Comparison of ENCODE assay signal across 26 cellular contexts in genomic region chr3:43307226-43307625, GRCh38. TPM values are rescaled to one million over a fixed set of nuclear protein-coding genes. Genes with fewer than 3 reads are reported as not detected.
A peak's percentile ranks its signal among the peaks of the same experiment; 100 is the strongest.
DNase-seq lines count a peak whose midpoint lies in the region; ATAC-seq, FAIRE-seq and TF ChIP-seq lines count a peak whose summit lies in the region.
"Had no signal": no experiment of that assay in that cellular context is flagged by ENCODE, and none has a peak within 500 bp of the region (broad histone marks: within the 10 kb centered on the region; RNA-seq: fewer than 3 reads in every experiment).

No MANE protein-coding gene starts in this region.

- H3K27ac Mint-ChIP-seq in activated T-cell treated with anti-CD3 and anti-CD28 coated beads, Interleukin-2, amount 50 U/mL, for 24 hours = peak overlapping the region; percentile 58
- peak overlapping the region in 2 of 3 donors; percentile 25 to 94 for H3K27ac Mint-ChIP-seq in IgD-negative memory B cell
- peak overlapping the region; percentile 52 to 53 for H3K27ac Mint-ChIP-seq in natural killer cell treated with Interleukin-12 subunit alpha and Interleukin-12 subunit beta and Interleukin-15 and Interleukin-18, amount 100 ng/mL, for 72 hours
- H3K27ac Mint-ChIP-seq: dendritic cell treated with granulocyte-macrophage colony-stimulating factor and Interleukin-4, amounts not matched to agents 40 ng/mL and 50 ng/mL, for 4 days had no signal

- no peak for TF ChIP-seq POLR2A in K562 (conservative IDR thresholded peaks at IDR 0.05)
- TF ChIP-seq POLR2A in tibial nerve (IDR thresholded peaks at IDR 0.05) = no peak

- H3K36me3 ChIP-seq in K562 (ENCODE audit: control insufficient read depth, insufficient read depth, low read length) = peaks cover 19% of the 10 kb centered on the region; the same call in 2 of the 3 replicates
- peaks cover 0 to 39% (median 0%) of the 10 kb centered on the region in 3 donors for H3K36me3 ChIP-seq in tibial nerve
- peaks cover 0 to 3% of the 10 kb centered on the region in 2 donors for H3K36me3 ChIP-seq in aorta (ENCODE audit: control insufficient read depth in 1 of 2, insufficient read depth in 2 of 2, low read length in 1 of 2)

- H3K4me2 ChIP-seq in K562 (ENCODE audit: insufficient read depth, low read length) = no peak overlapping the region
- H3K4me2 ChIP-seq: A549 had no signal

- H3K9ac ChIP-seq in K562 (ENCODE audit: insufficient read depth in 1 of 2, low read depth in 2 of 2, low read length in 2 of 2) = no peak overlapping the region

- TF ChIP-seq EP300 in K562 (IDR thresholded peaks at IDR 0.05; ENCODE audit: low read length) (no peak), tibial nerve (IDR thresholded peaks at IDR 0.05) (no peak)

- peaks cover 85% of the 10 kb centered on the region for H3K36me3 Mint-ChIP-seq in activated T-cell treated with anti-CD3 and anti-CD28 coated beads, Interleukin-2, amount 50 U/mL, for 24 hours (ENCODE audit: low read depth)
- H3K36me3 Mint-ChIP-seq in activated T-cell treated with anti-CD3 and anti-CD28 coated beads, Interleukin-2, amount 50 U/mL, for 4 hours (ENCODE audit: insufficient read depth) = peaks cover 44% of the 10 kb centered on the region
- peaks cover 20% of the 10 kb centered on the region for H3K36me3 Mint-ChIP-seq in IgD-negative memory B cell
- peaks cover 52% of the 10 kb centered on the region for H3K36me3 Mint-ChIP-seq in natural killer cell treated with Interleukin-12 subunit alpha and Interleukin-12 subunit beta and Interleukin-15 and Interleukin-18, amount 100 ng/mL, for 72 hours

- H3K27me3 Mint-ChIP-seq in activated T-cell treated with anti-CD3 and anti-CD28 coated beads, Interleukin-2, amount 50 U/mL, for 24 hours = no peaks in the 10 kb centered on the region
- no peaks in the 10 kb centered on the region for H3K27me3 Mint-ChIP-seq in activated T-cell treated with anti-CD3 and anti-CD28 coated beads, Interleukin-2, amount 50 U/mL, for 4 hours (ENCODE audit: low read depth)
- H3K27me3 Mint-ChIP-seq in IgD-negative memory B cell = no peaks in the 10 kb centered on the region
- H3K27me3 Mint-ChIP-seq in natural killer cell treated with Interleukin-12 subunit alpha and Interleukin-12 subunit beta and Interleukin-15 and Interleukin-18, amount 100 ng/mL, for 72 hours = no peaks in the 10 kb centered on the region
- H3K27me3 Mint-ChIP-seq: dendritic cell treated with granulocyte-macrophage colony-stimulating factor and Interleukin-4, amounts not matched to agents 40 ng/mL and 50 ng/mL, for 4 days had no signal

- H3K4me3 ChIP-seq in K562 (no peak overlapping the region), tibial nerve (no peak overlapping the region), aorta (ENCODE audit: low read length in 2 of 2) (no peak overlapping the region)
- H3K4me3 ChIP-seq: A549, spleen had no signal

- no peaks in the 10 kb centered on the region for H4K20me1 ChIP-seq in K562 (replicated peaks; ENCODE audit: control insufficient read depth, insufficient read depth, low read length)

- BruUV-seq in K562 (replicated peaks; lab: Mats Ljungman, UMichigan) = no TSS peak

- H3K4me1 ChIP-seq in K562 (replicated peaks in 1 of 2; ENCODE audit: control insufficient read depth in 2 of 2, insufficient read depth in 2 of 2, low read length in 2 of 2) (no peaks in the 10 kb centered on the region), tibial nerve (peaks cover 0 to 4% (median 0%) of the 10 kb centered on the region in 4 donors), aorta (ENCODE audit: control insufficient read depth in 1 of 2, insufficient read depth in 2 of 2, low read length in 2 of 2) (no peaks in the 10 kb centered on the region)
- H3K4me1 ChIP-seq: A549 had no signal

- H3K9me3 ChIP-seq in K562 (replicated peaks; ENCODE audit: control insufficient read depth, insufficient read depth, low read depth, low read length) = no peaks in the 10 kb centered on the region
- peaks cover 0 to 8% (median 0%) of the 10 kb centered on the region in 4 donors for H3K9me3 ChIP-seq in tibial nerve
- no peaks in the 10 kb centered on the region for H3K9me3 ChIP-seq in aorta (ENCODE audit: control insufficient read depth, low read length)
- H3K9me3 ChIP-seq: A549, spleen had no signal

- in situ Hi-C loops in K562 (cut with MboI) = no loop called here

- peaks cover 84% of the 10 kb centered on the region for H3K4me1 Mint-ChIP-seq in activated T-cell treated with anti-CD3 and anti-CD28 coated beads, Interleukin-2, amount 50 U/mL, for 24 hours (ENCODE audit: low read depth)
- peaks cover 85% of the 10 kb centered on the region for H3K4me1 Mint-ChIP-seq in activated T-cell treated with anti-CD3 and anti-CD28 coated beads, Interleukin-2, amount 50 U/mL, for 4 hours (ENCODE audit: low read depth)
- peaks cover 26 to 42% (median 37%) of the 10 kb centered on the region in 3 donors for H3K4me1 Mint-ChIP-seq in IgD-negative memory B cell
- H3K4me1 Mint-ChIP-seq in natural killer cell treated with Interleukin-12 subunit alpha and Interleukin-12 subunit beta and Interleukin-15 and Interleukin-18, amount 100 ng/mL, for 72 hours (ENCODE audit: low read depth in 2 of 2) = peaks cover 61 to 72% of the 10 kb centered on the region in 2 donors

- H3K79me2 ChIP-seq in K562 (ENCODE audit: control insufficient read depth, insufficient read depth, low read length) = no peaks in the 10 kb centered on the region

- FAIRE-seq in K562 (lab: Jason Lieb, UNC) = peak; percentile 6
- FAIRE-seq: A549, GM12891, GM19239 had no signal

- TF ChIP-seq CTCF in K562 (IDR thresholded peaks at IDR 0.05 in 2 of 3, conservative IDR thresholded peaks at IDR 0.05 in 1 of 3; ENCODE audit: insufficient read depth in 2 of 3, low read depth in 1 of 3, low read length in 3 of 3) (no peak), tibial nerve (IDR thresholded peaks at IDR 0.05) (no peak)

- WGBS in K562 (ENCODE audit: insufficient coverage, low coverage, missing lambda C conversion rate) = 58% methylated on average over 3 of the region's 3 CpGs
- WGBS in tibial nerve, 2 donors = 94 to 97% methylated on average over 3 of the region's 3 CpGs
- 98 to 99% methylated on average over 3 of the region's 3 CpGs for WGBS in aorta, 2 donors

- no peak overlapping the region for H2AFZ ChIP-seq in K562 (ENCODE audit: low read depth, low read length)

- H3K9me3 Mint-ChIP-seq in activated T-cell treated with anti-CD3 and anti-CD28 coated beads, Interleukin-2, amount 50 U/mL, for 24 hours = no peaks in the 10 kb centered on the region
- H3K9me3 Mint-ChIP-seq in activated T-cell treated with anti-CD3 and anti-CD28 coated beads, Interleukin-2, amount 50 U/mL, for 4 hours = no peaks in the 10 kb centered on the region
- no peaks in the 10 kb centered on the region for H3K9me3 Mint-ChIP-seq in IgD-negative memory B cell
- H3K9me3 Mint-ChIP-seq in natural killer cell treated with Interleukin-12 subunit alpha and Interleukin-12 subunit beta and Interleukin-15 and Interleukin-18, amount 100 ng/mL, for 72 hours = no peaks in the 10 kb centered on the region
- H3K9me3 Mint-ChIP-seq: dendritic cell treated with granulocyte-macrophage colony-stimulating factor and Interleukin-4, amounts not matched to agents 40 ng/mL and 50 ng/mL, for 4 days had no signal

- TF ChIP-seq RAD21 in K562 (CRISPR knock-in tag; conservative IDR thresholded peaks at IDR 0.05 in 1 of 2, IDR thresholded peaks at IDR 0.05 in 1 of 2) = no peak

- DNase-seq in activated T-cell treated with anti-CD3 and anti-CD28 coated beads, Interleukin-2, amount 50 U/mL, for 24 hours = no peak
- no peak for DNase-seq in activated T-cell treated with anti-CD3 and anti-CD28 coated beads, Interleukin-2, amount 50 U/mL, for 4 hours
- DNase-seq in K562 (ENCODE audit: extremely low read depth in 1 of 4, low spot score in 3 of 4) = no peak
- DNase-seq in natural killer cell treated with Interleukin-12 subunit alpha and Interleukin-12 subunit beta and Interleukin-15 and Interleukin-18, amount 100 ng/mL, for 72 hours (ENCODE audit: low spot score) = no peak
- no peak for DNase-seq in tibial nerve (ENCODE audit: low spot score in 2 of 2)
- no peak for DNase-seq in aorta
- DNase-seq in NCI-H146 treated with DMSO at 0.1 percent for 48 hours (lab: John Stamatoyannopoulos, UW; ENCODE audit: unreplicated experiment) = no peak
- DNase-seq: activated CD4-positive, alpha-beta T cell treated with anti-CD3 and anti-CD28 coated beads, Interleukin-2, amount 50 U/mL, for 4 hours; activated T-cell treated with anti-CD3 and anti-CD28 coated beads, Interleukin-2, amount 50 U/mL, for 1 hour; C1 segment of cervical spinal cord; DMS53; foreskin fibroblast; NCI-H1694 treated with DMSO at 0.1 percent for 48 hours; NCI-H774; OCI-M1; retina; SHP77; spleen; stimulated activated CD4-positive, alpha-beta T cell treated with anti-CD3 and anti-CD28 coated beads, Interleukin-4, amount 100 ng/mL, for 4 hours; substantia nigra had no signal

- H3K4me3 Mint-ChIP-seq in activated T-cell treated with anti-CD3 and anti-CD28 coated beads, Interleukin-2, amount 50 U/mL, for 24 hours = no peak overlapping the region
- H3K4me3 Mint-ChIP-seq in activated T-cell treated with anti-CD3 and anti-CD28 coated beads, Interleukin-2, amount 50 U/mL, for 4 hours = no peak overlapping the region
- peak overlapping the region in 2 of 4 donors; percentile 30 to 47 for H3K4me3 Mint-ChIP-seq in IgD-negative memory B cell
- peak overlapping the region; percentile 40 for H3K4me3 Mint-ChIP-seq in natural killer cell treated with Interleukin-12 subunit alpha and Interleukin-12 subunit beta and Interleukin-15 and Interleukin-18, amount 100 ng/mL, for 72 hours
- H3K4me3 Mint-ChIP-seq: dendritic cell treated with granulocyte-macrophage colony-stimulating factor and Interleukin-4, amounts not matched to agents 40 ng/mL and 50 ng/mL, for 4 days had no signal

- POLR2A ChIA-PET in K562 (lab: Yijun Ruan, JAX) = interaction anchor here (1.4 kb wide), 1 partner anchor 11 kb away, joined by 3 read pairs; no protein-coding TSS in a partner anchor

- H3K27ac ChIP-seq in K562 (ENCODE audit: extremely low read depth, low read depth, low read length) (no peak overlapping the region), tibial nerve (no peak overlapping the region), aorta (ENCODE audit: low read depth in 1 of 2, low read length in 2 of 2) (no peak overlapping the region)
- H3K27ac ChIP-seq: A549, HL-60 had no signal

- no peak for ATAC-seq in activated T-cell treated with anti-CD3 and anti-CD28 coated beads, Interleukin-2, amount 50 U/mL, for 4 hours
- ATAC-seq in K562 = no peak
- no peak for ATAC-seq in natural killer cell treated with Interleukin-12 subunit alpha and Interleukin-12 subunit beta and Interleukin-15 and Interleukin-18, amount 100 ng/mL, for 72 hours
- no peak for ATAC-seq in aorta (ENCODE audit: low FRiP score)
- ATAC-seq: A549 had no signal

- H3K9me1 ChIP-seq in K562 (ENCODE audit: control insufficient read depth, insufficient read depth, low read length) = no peaks in the 10 kb centered on the region

- H3K27me3 ChIP-seq in K562 (ENCODE audit: control insufficient read depth in 2 of 2, insufficient read depth in 2 of 2, low read length in 2 of 2) (no peaks in the 10 kb centered on the region), tibial nerve (no peaks in the 10 kb centered on the region), aorta (ENCODE audit: control insufficient read depth in 1 of 2, insufficient read depth in 2 of 2, low read length in 1 of 2) (no peaks in the 10 kb centered on the region)
- H3K27me3 ChIP-seq: spleen had no signal

- CTCF ChIA-PET in K562 (lab: Yijun Ruan, JAX; ENCODE audit: low intra/inter-chr PET ratio) = no interaction called here

- intact Hi-C loops in K562 (cut with micrococcal nuclease) = no loop called here
- intact Hi-C loops in aorta (cut with DNase I) = no loop called here

RNA-seq across cellular contexts. Expression of gene SNRK, which starts 20.9 kb away (rescaled TPM):
- total RNA-seq in activated T-cell treated with anti-CD3 and anti-CD28 coated beads, Interleukin-2, amount 50 U/mL, for 4 hours = 10 to 100 TPM; 19.6 to 21.3 (median 19.6) TPM
- polyA plus RNA-seq in IgD-negative memory B cell (24.8 TPM), K562 (2011; rRNA removed) (6.7 and 7.3 TPM in 2 replicates), K562 (2014; fragmentation: Illumina TruSeq; extraction: Trizol) (6.8 and 7.1 TPM in 2 replicates), K562 (2014; fragmentation: Nextera tagmentation; extraction: Ambion mirVana) (1 to 10 TPM; 1.7 to 2.0 TPM), K562 (2014; rRNA removed) (4.2 TPM in 2 replicates), aorta (10 to 100 TPM in 1 of 2 donors, 1 to 10 TPM in 1; 7.8 to 10.5 TPM)
- total RNA-seq in K562 (2011; cell fraction: chromatin; rRNA removed; ENCODE audit: low replicate concordance) = 20.1 and 34.8 TPM in 2 replicates
- total RNA-seq in K562 (2011; cell fraction: nucleolus; rRNA removed) = 8.0 and 9.3 TPM in 2 replicates
- 13.2 and 26.1 TPM in 2 replicates for total RNA-seq in K562 (2011; cell fraction: nucleoplasm; rRNA removed)
- total RNA-seq in K562 (2014; rRNA removed) (8.9 and 9.7 TPM in 2 replicates), K562 (2014; rRNA removed; fragmentation: Illumina TruSeq; extraction: Trizol) (10.8 and 12.6 TPM in 2 replicates), K562 (2015; rRNA removed; fragmentation: Illumina TruSeq; extraction: Trizol) (10.4 and 12.3 TPM in 2 replicates), K562 (2021) (8.2 and 11.5 TPM in 2 replicates), tibial nerve (10 to 100 TPM; 59.6 to 83.1 (median 73.7) TPM), aorta (10 to 100 TPM; 66.9 to 95.1 TPM)
- 4.2 and 4.8 TPM in 2 replicates for polyA plus RNA-seq in K562 (2011; cell fraction: cytosol; rRNA removed)
- 8.2 and 9.1 TPM in 2 replicates for polyA plus RNA-seq in K562 (2011; cell fraction: nucleus; rRNA removed)
- 4.8 and 6.7 TPM in 2 replicates for polyA plus RNA-seq in K562 (2012)
- 24.8 and 27.8 TPM in 2 replicates for polyA minus RNA-seq in K562 (2011; rRNA and poly(A)+ RNA removed)
- 13.2 and 20.2 TPM in 2 replicates for polyA minus RNA-seq in K562 (2011; cell fraction: cytosol; rRNA and poly(A)+ RNA removed)
- polyA minus RNA-seq in K562 (2011; cell fraction: nucleus; rRNA and poly(A)+ RNA removed) = 10.1 and 14.2 TPM in 2 replicates
- total RNA-seq in natural killer cell treated with Interleukin-12 subunit alpha and Interleukin-12 subunit beta and Interleukin-15 and Interleukin-18, amount 100 ng/mL, for 72 hours = 10 to 100 TPM; 41.9 to 45.4 TPM
